In genomic region chr11:30488304-30488998, GRCh38 we compare ENCODE assay signal across 9 cellular contexts.
A peak's percentile ranks its signal among the peaks of the same experiment; 100 is the strongest.
DNase-seq lines count a peak whose midpoint lies in the region; ATAC-seq and TF ChIP-seq lines count a peak whose summit lies in the region.
"Had no signal": no experiment of that assay in that cellular context is flagged by ENCODE, and none has a peak within 500 bp of the region (broad histone marks: within the 10 kb centered on the region; RNA-seq: fewer than 3 reads in every experiment).

No MANE protein-coding gene starts in this region.

- TF ChIP-seq CTCF in astrocyte of the spinal cord (IDR thresholded peaks at IDR 0.05; ENCODE audit: low read depth, low read length) (no peak), left lung (IDR thresholded peaks at IDR 0.05) (no peak)

- H2BK120ac ChIP-seq in mesendoderm (ENCODE audit: low read depth, low read length) = no peak overlapping the region

- no peak overlapping the region for H3K23ac ChIP-seq in mesendoderm (ENCODE audit: low read length)

- no peak overlapping the region for H3K4ac ChIP-seq in mesendoderm (ENCODE audit: low read depth, low read length)

- H3K4me3 ChIP-seq in astrocyte of the spinal cord (ENCODE audit: low read depth, low read length) = no peak overlapping the region
- H3K4me3 ChIP-seq in left lung = no peak overlapping the region
- no peak overlapping the region for H3K4me3 ChIP-seq in mesendoderm (ENCODE audit: low read length)

- H3K18ac ChIP-seq in mesendoderm (ENCODE audit: low read length) = no peak overlapping the region

- no peak overlapping the region for H3K4me2 ChIP-seq in mesendoderm (ENCODE audit: low read length)

- H2BK15ac ChIP-seq in mesendoderm (replicated peaks; ENCODE audit: low read depth) = no peak overlapping the region

- H3K27me3 ChIP-seq in left lung (no peaks in the 10 kb centered on the region), mesendoderm (ENCODE audit: insufficient read depth, low read length, poor library complexity) (no peaks in the 10 kb centered on the region)

- no peaks in the 10 kb centered on the region for H3K27me3 Mint-ChIP-seq in activated T-cell treated with anti-CD3 and anti-CD28 coated beads, Interleukin-2, amount 50 U/mL, for 72 hours (ENCODE audit: low read depth)

- H3K79me2 ChIP-seq in mesendoderm (ENCODE audit: control insufficient read depth, insufficient read depth, low read length) = no peaks in the 10 kb centered on the region

- no peak overlapping the region for H3K9ac ChIP-seq in mesendoderm (ENCODE audit: low read length)

- H3K36me3 Mint-ChIP-seq in activated T-cell treated with anti-CD3 and anti-CD28 coated beads, Interleukin-2, amount 50 U/mL, for 72 hours (ENCODE audit: insufficient read depth in 2 of 2) = no peaks in the 10 kb centered on the region
- H3K36me3 Mint-ChIP-seq: activated naive CD8-positive, alpha-beta T cell had no signal

- intact Hi-C loops in left lung (cut with DNase I) = no loop called here

- no peak overlapping the region for H2AK5ac ChIP-seq in mesendoderm (ENCODE audit: low read length)

- DNase-seq in SIG-M5 treated with dmso at 0.1 percent for 504 hours (lab: John Stamatoyannopoulos, UW; ENCODE audit: unreplicated experiment) (peak; percentile 38), SIG-M5 (lab: John Stamatoyannopoulos, UW) (no peak), astrocyte of the spinal cord (ENCODE audit: low read depth, low spot score) (peak; percentile 76), left lung (no peak), ureter (ENCODE audit: low spot score) (peak; percentile 79), mesendoderm (no peak)
- no peak for DNase-seq in activated T-cell treated with anti-CD3 and anti-CD28 coated beads, Interleukin-2, amount 50 U/mL, for 72 hours

- H3K79me1 ChIP-seq in mesendoderm (ENCODE audit: low read length) = no peaks in the 10 kb centered on the region

- no peak overlapping the region for H4K8ac ChIP-seq in mesendoderm (ENCODE audit: low read depth, low read length)

- no peak overlapping the region for H3K27ac Mint-ChIP-seq in activated T-cell treated with anti-CD3 and anti-CD28 coated beads, Interleukin-2, amount 50 U/mL, for 72 hours
- H3K27ac Mint-ChIP-seq: activated naive CD8-positive, alpha-beta T cell had no signal

- H3K27ac ChIP-seq in left lung (no peak overlapping the region), mesendoderm (ENCODE audit: low read depth, low read length) (no peak overlapping the region)

- no CpG with 5 or more reads among the region's 8 CpGs for WGBS in mesendoderm (ENCODE audit: extremely low coverage, insufficient coverage, low lambda C conversion rate)

- in situ Hi-C loops in astrocyte of the spinal cord (cut with HindIII; ENCODE audit: low sequenced_read_pairs) = no loop called here

- H3K4me3 Mint-ChIP-seq in activated T-cell treated with anti-CD3 and anti-CD28 coated beads, Interleukin-2, amount 50 U/mL, for 72 hours = no peak overlapping the region
- H3K4me3 Mint-ChIP-seq: activated naive CD8-positive, alpha-beta T cell had no signal

- H3K36me3 ChIP-seq in left lung (no peaks in the 10 kb centered on the region), mesendoderm (ENCODE audit: control insufficient read depth, insufficient read depth, low read length) (no peaks in the 10 kb centered on the region)

- H4K5ac ChIP-seq in mesendoderm (ENCODE audit: low read length) = no peak overlapping the region

- H3K9me3 ChIP-seq in left lung = no peaks in the 10 kb centered on the region

- no peaks in the 10 kb centered on the region for H3K4me1 Mint-ChIP-seq in activated T-cell treated with anti-CD3 and anti-CD28 coated beads, Interleukin-2, amount 50 U/mL, for 72 hours (ENCODE audit: low read depth)

- peaks cover 4 to 21% of the 10 kb centered on the region in 2 donors for H3K4me1 ChIP-seq in left lung
- no peaks in the 10 kb centered on the region for H3K4me1 ChIP-seq in mesendoderm (ENCODE audit: control insufficient read depth, low read depth, low read length)

- H3K9me3 Mint-ChIP-seq in activated T-cell treated with anti-CD3 and anti-CD28 coated beads, Interleukin-2, amount 50 U/mL, for 72 hours = no peaks in the 10 kb centered on the region

- H3K56ac ChIP-seq in mesendoderm (ENCODE audit: low read length) = no peak overlapping the region

- ATAC-seq in left lung (peak; percentile 89), GM21515 (IDR thresholded peaks at IDR 0.05; ENCODE audit: unreplicated experiment) (no peak)
- no peak for ATAC-seq in activated T-cell treated with anti-CD3 and anti-CD28 coated beads, Interleukin-2, amount 50 U/mL, for 72 hours (replicated peaks in 1 of 2)

- H2BK5ac ChIP-seq in mesendoderm (ENCODE audit: low read length) = no peak overlapping the region

Comparison
In these comparisons a context has a peak if more than half of its experiments do, and no peak if none do; other contexts are left out.
1. DNase-seq: peak in SIG-M5 treated with dmso at 0.1 percent for 504 hours (single experiment), astrocyte of the spinal cord (single experiment) and ureter (single experiment); none in SIG-M5 (single experiment), left lung (0 of 2), activated T-cell treated with anti-CD3 and anti-CD28 coated beads, Interleukin-2, amount 50 U/mL, for 72 hours (0 of 2) and mesendoderm (single experiment).